28 cellular contexts compared by ENCODE assay signal in genomic region chr1:218939095-218939494, GRCh38.
"Had no signal": no experiment of that assay in that cellular context is flagged by ENCODE, and none has a peak within 500 bp of the region (broad histone marks: within the 10 kb centered on the region; RNA-seq: fewer than 3 reads in every experiment).

No MANE protein-coding gene starts in this region.

- DNase-seq: activated B cell treated with CpG ODN at 0.5 μM for 24 hours; activated naive CD4-positive, alpha-beta T cell; activated T-cell treated with anti-CD3 and anti-CD28 coated beads for 4 hours; activated T-cell treated with anti-CD3 and anti-CD28 coated beads, Interleukin-2, amount 50 U/mL, for 72 hours; anterior cingulate cortex; body of pancreas; caudate nucleus; endodermal cell; esophagus squamous epithelium; gastrocnemius medialis; glutamatergic neuron; islet precursor cell; left cardiac atrium; left ventricle myocardium superior; mucosa of descending colon; right lobe of liver; stimulated activated CD4-positive, alpha-beta T cell treated with anti-CD3 and anti-CD28 coated beads, Interleukin-12 subunit alpha, Interleukin-12 subunit beta, amount 100 ng/mL, for 4 hours; stimulated activated CD4-positive, alpha-beta T cell treated with anti-CD3 and anti-CD28 coated beads, Interleukin-4, amount 100 ng/mL, for 24 hours; stimulated activated naive CD8-positive, alpha-beta T cell treated with anti-CD3 and anti-CD28 coated beads, Interleukin-15, amount 100 ng/mL, for 72 hours; substantia nigra; T-helper 1 cell; uterus had no signal

- ATAC-seq: activated naive CD4-positive, alpha-beta T cell treated with anti-CD3 and anti-CD28 coated beads, Interleukin-2, amount 50 U/mL, for 72 hours; activated T-cell treated with anti-CD3 and anti-CD28 coated beads, Interleukin-2, amount 50 U/mL, for 72 hours; body of pancreas; gastrocnemius medialis; left cardiac atrium; left ventricle myocardium superior; mucosa of descending colon; natural killer cell treated with Interleukin-12 subunit alpha and Interleukin-12 subunit beta and Interleukin-15 and Interleukin-18, amount 100 ng/mL, for 72 hours; right lobe of liver; stimulated activated effector memory CD8-positive, alpha-beta T cell treated with anti-CD3 and anti-CD28 coated beads, Interleukin-12 subunit alpha, Interleukin-12 subunit beta, amount 100 ng/mL, for 72 hours; stimulated activated naive CD8-positive, alpha-beta T cell treated with anti-CD3 and anti-CD28 coated beads, Interleukin-15, amount 100 ng/mL, for 72 hours had no signal

- H3K36me3 Mint-ChIP-seq: natural killer cell treated with Interleukin-12 subunit alpha and Interleukin-12 subunit beta and Interleukin-15 and Interleukin-18, amount 100 ng/mL, for 72 hours; stimulated activated effector memory CD8-positive, alpha-beta T cell treated with anti-CD3 and anti-CD28 coated beads, Interleukin-12 subunit alpha, Interleukin-12 subunit beta, amount 100 ng/mL, for 72 hours had no signal

- H3K4me1 Mint-ChIP-seq: activated B cell treated with CpG ODN at 0.5 μM for 24 hours; endodermal cell; stimulated activated effector memory CD8-positive, alpha-beta T cell treated with anti-CD3 and anti-CD28 coated beads, Interleukin-12 subunit alpha, Interleukin-12 subunit beta, amount 100 ng/mL, for 72 hours; stimulated activated naive CD8-positive, alpha-beta T cell treated with anti-CD3 and anti-CD28 coated beads, Interleukin-15, amount 100 ng/mL, for 72 hours had no signal

- H3K27ac Mint-ChIP-seq: activated B cell treated with CpG ODN at 0.5 μM for 24 hours; activated naive CD4-positive, alpha-beta T cell treated with anti-CD3 and anti-CD28 coated beads, Interleukin-2, amount 50 U/mL, for 72 hours; activated T-cell treated with anti-CD3 and anti-CD28 coated beads, Interleukin-2, amount 50 U/mL, for 72 hours; endodermal cell; natural killer cell treated with Interleukin-12 subunit alpha and Interleukin-12 subunit beta and Interleukin-15 and Interleukin-18, amount 100 ng/mL, for 72 hours; stimulated activated effector memory CD8-positive, alpha-beta T cell treated with anti-CD3 and anti-CD28 coated beads, Interleukin-12 subunit alpha, Interleukin-12 subunit beta, amount 100 ng/mL, for 72 hours; stimulated activated naive CD8-positive, alpha-beta T cell treated with anti-CD3 and anti-CD28 coated beads, Interleukin-15, amount 100 ng/mL, for 72 hours; T-helper 2 cell treated with Interferon-gamma antibody and Interleukin-4, amounts not matched to agents 5 μg/mL and 100 μg/mL, for 36 hours; type B pancreatic cell had no signal

- H3K27me3 Mint-ChIP-seq: activated B cell treated with CpG ODN at 0.5 μM for 24 hours; natural killer cell treated with Interleukin-12 subunit alpha and Interleukin-12 subunit beta and Interleukin-15 and Interleukin-18, amount 100 ng/mL, for 72 hours; stimulated activated naive CD8-positive, alpha-beta T cell treated with anti-CD3 and anti-CD28 coated beads, Interleukin-15, amount 100 ng/mL, for 72 hours; type B pancreatic cell had no signal

- H3K27ac ChIP-seq: body of pancreas, epithelial cell of prostate, esophagus squamous epithelium, gastrocnemius medialis, right lobe of liver, uterus had no signal

- H3K4me3 ChIP-seq: body of pancreas, esophagus squamous epithelium, gastrocnemius medialis, mucosa of descending colon, right lobe of liver, uterus had no signal

- H3K4me3 Mint-ChIP-seq: activated B cell treated with CpG ODN at 0.5 μM for 24 hours; activated T-cell treated with anti-CD3 and anti-CD28 coated beads, Interleukin-2, amount 50 U/mL, for 72 hours; endodermal cell; natural killer cell treated with Interleukin-12 subunit alpha and Interleukin-12 subunit beta and Interleukin-15 and Interleukin-18, amount 100 ng/mL, for 72 hours; stimulated activated effector memory CD8-positive, alpha-beta T cell treated with anti-CD3 and anti-CD28 coated beads, Interleukin-12 subunit alpha, Interleukin-12 subunit beta, amount 100 ng/mL, for 72 hours; stimulated activated naive CD8-positive, alpha-beta T cell treated with anti-CD3 and anti-CD28 coated beads, Interleukin-15, amount 100 ng/mL, for 72 hours; T-helper 2 cell treated with Interferon-gamma antibody and Interleukin-4, amounts not matched to agents 5 μg/mL and 100 μg/mL, for 36 hours; type B pancreatic cell had no signal

- H3K9me3 ChIP-seq: gastrocnemius medialis, mucosa of descending colon had no signal

- H3K4me1 ChIP-seq: body of pancreas, gastrocnemius medialis, right lobe of liver, uterus had no signal
